ENCODE assay signal across 2 cellular contexts in genomic region chr21:15631342-15631741, GRCh38.
TF ChIP-seq lines count a peak whose summit lies in the region.

No MANE protein-coding gene starts in this region.

TF ChIP-seq in SK-N-SH, 30 proteins besides CTCF, POLR2A, EP300 and RAD21 (continued from another document):
- TF ChIP-seq USF1 (IDR thresholded peaks at IDR 0.05; ENCODE audit: borderline replicate concordance, low read depth) (no peak), FOXM1 (IDR thresholded peaks at IDR 0.05; ENCODE audit: low read depth) (no peak), SIN3A (IDR thresholded peaks at IDR 0.05; ENCODE audit: borderline replicate concordance, low read depth, low read length) (no peak), NFIC (IDR thresholded peaks at IDR 0.05; ENCODE audit: borderline replicate concordance) (no peak), POLR2AphosphoS5 (IDR thresholded peaks at IDR 0.05; ENCODE audit: low read depth, low read length) (no peak), NRF1 (IDR thresholded peaks at IDR 0.05; ENCODE audit: low read depth, low read length) (no peak), JUND (IDR thresholded peaks at IDR 0.05) (no peak), TAF1 (IDR thresholded peaks at IDR 0.05; ENCODE audit: borderline replicate concordance, low read depth, low read length) (no peak)
- TF ChIP-seq, protein P1, sequence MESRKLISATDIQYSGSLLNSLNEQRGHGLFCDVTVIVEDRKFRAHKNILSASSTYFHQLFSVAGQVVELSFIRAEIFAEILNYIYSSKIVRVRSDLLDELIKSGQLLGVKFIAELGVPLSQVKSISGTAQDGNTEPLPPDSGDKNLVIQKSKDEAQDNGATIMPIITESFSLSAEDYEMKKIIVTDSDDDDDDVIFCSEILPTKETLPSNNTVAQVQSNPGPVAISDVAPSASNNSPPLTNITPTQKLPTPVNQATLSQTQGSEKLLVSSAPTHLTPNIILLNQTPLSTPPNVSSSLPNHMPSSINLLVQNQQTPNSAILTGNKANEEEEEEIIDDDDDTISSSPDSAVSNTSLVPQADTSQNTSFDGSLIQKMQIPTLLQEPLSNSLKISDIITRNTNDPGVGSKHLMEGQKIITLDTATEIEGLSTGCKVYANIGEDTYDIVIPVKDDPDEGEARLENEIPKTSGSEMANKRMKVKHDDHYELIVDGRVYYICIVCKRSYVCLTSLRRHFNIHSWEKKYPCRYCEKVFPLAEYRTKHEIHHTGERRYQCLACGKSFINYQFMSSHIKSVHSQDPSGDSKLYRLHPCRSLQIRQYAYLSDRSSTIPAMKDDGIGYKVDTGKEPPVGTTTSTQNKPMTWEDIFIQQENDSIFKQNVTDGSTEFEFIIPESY (IDR thresholded peaks at IDR 0.05; ENCODE audit: borderline replicate concordance, low read depth): no peak
- TF ChIP-seq, protein P2, sequence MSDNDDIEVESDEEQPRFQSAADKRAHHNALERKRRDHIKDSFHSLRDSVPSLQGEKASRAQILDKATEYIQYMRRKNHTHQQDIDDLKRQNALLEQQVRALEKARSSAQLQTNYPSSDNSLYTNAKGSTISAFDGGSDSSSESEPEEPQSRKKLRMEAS (IDR thresholded peaks at IDR 0.05; ENCODE audit: low read depth): no peak

TF ChIP-seq in K562, 482 proteins besides CTCF, POLR2A, EP300 and RAD21 (continued from another document):
- TF ChIP-seq SNAPC5 (CRISPR knock-in tag; IDR thresholded peaks at IDR 0.05): no peak
- no peak for TF ChIP-seq BACH1 (tag; IDR thresholded peaks at IDR 0.05)
- peak; percentile 45 for TF ChIP-seq RFX1 (IDR thresholded peaks at IDR 0.05)
- no peak for TF ChIP-seq CHD1 (IDR thresholded peaks at IDR 0.05; ENCODE audit: low read length)
- TF ChIP-seq MXI1 (IDR thresholded peaks at IDR 0.05; ENCODE audit: low read depth, low read length): no peak
- 0 out of 2 replicates have a peak, but pooled peaks have one; percentile 18 for TF ChIP-seq FOXJ2 (tag; IDR thresholded peaks at IDR 0.05)
- TF ChIP-seq, protein P3, sequence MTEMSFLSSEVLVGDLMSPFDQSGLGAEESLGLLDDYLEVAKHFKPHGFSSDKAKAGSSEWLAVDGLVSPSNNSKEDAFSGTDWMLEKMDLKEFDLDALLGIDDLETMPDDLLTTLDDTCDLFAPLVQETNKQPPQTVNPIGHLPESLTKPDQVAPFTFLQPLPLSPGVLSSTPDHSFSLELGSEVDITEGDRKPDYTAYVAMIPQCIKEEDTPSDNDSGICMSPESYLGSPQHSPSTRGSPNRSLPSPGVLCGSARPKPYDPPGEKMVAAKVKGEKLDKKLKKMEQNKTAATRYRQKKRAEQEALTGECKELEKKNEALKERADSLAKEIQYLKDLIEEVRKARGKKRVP (CRISPR knock-in tag; IDR thresholded peaks at IDR 0.05): no peak
- TF ChIP-seq MEIS2 (IDR thresholded peaks at IDR 0.05; ENCODE audit: partially characterized antibody): no peak
